ENCODE assay signal across 1 cellular context in genomic region chr3:60431599-60431958, GRCh38.
TF ChIP-seq lines count a peak whose summit lies in the region.

No MANE protein-coding gene starts in this region.

TF ChIP-seq in IMR-90, 13 proteins besides CTCF, POLR2A, EP300 and RAD21 (continued from another document):
- no peak for TF ChIP-seq USF2 (IDR thresholded peaks at IDR 0.05; ENCODE audit: low read depth, low read length)
